Comparison of ENCODE assay signal across 20 cellular contexts in the genomic region with DNA sequence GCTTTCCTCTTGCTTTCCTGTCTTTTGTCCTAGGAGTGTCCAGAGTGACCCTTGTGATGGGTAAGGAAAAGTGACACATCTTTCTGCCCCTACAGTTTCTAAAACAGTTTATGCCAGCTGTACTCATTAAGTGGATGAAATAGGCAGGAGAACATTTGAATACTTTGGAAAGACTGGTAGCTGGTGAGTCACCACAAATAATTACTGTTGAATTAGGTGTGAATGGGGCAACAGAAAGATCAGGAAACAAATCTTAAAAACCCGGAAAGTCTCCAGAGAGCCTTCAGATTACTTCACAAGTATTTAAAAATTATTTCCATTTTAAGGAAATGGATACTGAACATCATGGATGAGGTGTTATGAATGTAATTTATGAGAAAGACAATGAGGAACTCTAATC.
DNase-seq lines count a peak whose midpoint lies in the region; TF ChIP-seq lines count a peak whose summit lies in the region.
"Had no signal": no experiment of that assay in that cellular context is flagged by ENCODE, and none has a peak within 500 bp of the region (broad histone marks: within the 10 kb centered on the region; RNA-seq: fewer than 3 reads in every experiment).

No MANE protein-coding gene starts in this region.

- H3K36me3 Mint-ChIP-seq in Calu3 (ENCODE audit: insufficient read depth, unreplicated experiment): no peaks in the 10 kb centered on the region
- H3K36me3 Mint-ChIP-seq: CD14-positive monocyte; CD8-positive, alpha-beta memory T cell had no signal

- intact Hi-C loops in A673 (cut with micrococcal nuclease; ENCODE audit: unreplicated experiment): no loop called here
- intact Hi-C loops in Calu3 (cut with micrococcal nuclease; ENCODE audit: unreplicated experiment): no loop called here

- no peak overlapping the region for H3K27ac ChIP-seq in A673 (ENCODE audit: low read depth, low read length, poor library complexity, severe bottlenecking)
- H3K27ac ChIP-seq: BLaER1 treated with 17β-estradiol and CSF1 and Interleukin-3, amounts not matched to agents 10 nM and 100 nM had no signal

- H3K4me3 ChIP-seq in A673 (ENCODE audit: low read depth, low read length, poor library complexity, severe bottlenecking): no peak overlapping the region
- no peak overlapping the region for H3K4me3 ChIP-seq in epithelial cell of esophagus (ENCODE audit: low read length)
- H3K4me3 ChIP-seq: BLaER1 treated with 17β-estradiol and CSF1 and Interleukin-3, amounts not matched to agents 10 nM and 100 nM; GM12878; HAP-1 had no signal

- H3K9me3 ChIP-seq in A673 (ENCODE audit: low read depth, low read length, poor library complexity, severe bottlenecking): no peaks in the 10 kb centered on the region
- H3K9me3 ChIP-seq: BE2C; BLaER1 treated with 17β-estradiol and CSF1 and Interleukin-3, amounts not matched to agents 10 nM and 100 nM; HAP-1 had no signal

- H3K27me3 Mint-ChIP-seq in Calu3 (ENCODE audit: unreplicated experiment): peaks cover 100% of the 10 kb centered on the region

- H3K27me3 ChIP-seq in A673 (replicated peaks; ENCODE audit: insufficient read depth, low read depth, low read length, poor library complexity): peaks cover 7% of the 10 kb centered on the region
- H3K27me3 ChIP-seq: BE2C; BLaER1 treated with 17β-estradiol and CSF1 and Interleukin-3, amounts not matched to agents 10 nM and 100 nM had no signal

- peak; percentile 92 for DNase-seq in A673 (ENCODE audit: low spot score)
- peak; percentile 2 for DNase-seq in NCI-H69 (lab: John Stamatoyannopoulos, UW)
- DNase-seq in epithelial cell of esophagus (ENCODE audit: low read depth): peak; percentile 23
- DNase-seq in renal cortical epithelial cell (ENCODE audit: low read depth): peak; percentile 53
- DNase-seq in Calu3: no peak
- no peak for DNase-seq in middle frontal gyrus (ENCODE audit: extremely low spot score, low spot score)
- no peak for DNase-seq in AG08395 (ENCODE audit: low spot score)
- DNase-seq: AML-193; BE2C; CD4-positive, alpha-beta T cell; CD8-positive, alpha-beta memory T cell; DMS79; EL; GDM1; GOT3; HFFc6 had no signal

- no peak overlapping the region for H3K4me3 Mint-ChIP-seq in Calu3 (ENCODE audit: low read depth, unreplicated experiment)
- H3K4me3 Mint-ChIP-seq: CD14-positive monocyte; CD4-positive, alpha-beta T cell; CD8-positive, alpha-beta memory T cell; HFFc6 had no signal

- H3K4me1 ChIP-seq in A673 (ENCODE audit: insufficient read depth, low read length, poor library complexity, severe bottlenecking): peaks cover 35% of the 10 kb centered on the region
- H3K4me1 ChIP-seq: BLaER1 treated with 17β-estradiol and CSF1 and Interleukin-3, amounts not matched to agents 10 nM and 100 nM; HAP-1 had no signal

- POLR2A ChIA-PET in A673 (lab: Charles Lee; ENCODE audit: low non-redundant PET): no interaction called here

- H3K9me3 Mint-ChIP-seq in Calu3 (ENCODE audit: low read depth, unreplicated experiment): no peaks in the 10 kb centered on the region
- H3K9me3 Mint-ChIP-seq: CD4-positive, alpha-beta T cell; CD8-positive, alpha-beta memory T cell; HFFc6 had no signal

- no TSS peak for BruUV-seq in A673 (replicated peaks; lab: Mats Ljungman, UMichigan)
- no TSS peak for BruUV-seq in Calu3 (replicated peaks; lab: Mats Ljungman, UMichigan)

- H3K27ac Mint-ChIP-seq in Calu3 (ENCODE audit: unreplicated experiment): no peak overlapping the region
- H3K27ac Mint-ChIP-seq: CD14-positive monocyte; CD4-positive, alpha-beta T cell; CD8-positive, alpha-beta memory T cell; HFFc6 had no signal

- no peaks in the 10 kb centered on the region for H3K4me1 Mint-ChIP-seq in Calu3 (ENCODE audit: low read depth, unreplicated experiment)
- H3K4me1 Mint-ChIP-seq: CD14-positive monocyte; CD8-positive, alpha-beta memory T cell had no signal

- TF ChIP-seq CTCF in A673 (conservative IDR thresholded peaks at IDR 0.05; ENCODE audit: low read depth, low read length) (no peak), epithelial cell of esophagus (IDR thresholded peaks at IDR 0.05; ENCODE audit: insufficient read depth, low read depth, low read length, missing control alignments) (no peak), Calu3 (IDR thresholded peaks at IDR 0.05; ENCODE audit: unreplicated experiment) (no peak)

- CTCF ChIA-PET in A673 (lab: Charles Lee) (no interaction called here), Calu3 (lab: Charles Lee) (no interaction called here)

- H3K36me3 ChIP-seq in A673 (ENCODE audit: insufficient read depth, low read length, poor library complexity, severe bottlenecking): no peaks in the 10 kb centered on the region
- H3K36me3 ChIP-seq: BE2C; BLaER1 treated with 17β-estradiol and CSF1 and Interleukin-3, amounts not matched to agents 10 nM and 100 nM; HAP-1 had no signal

Comparison
In these comparisons a context has a peak if more than half of its experiments do, and no peak if none do; other contexts are left out.
1. DNase-seq: peak in A673 (single experiment), NCI-H69 (single experiment), epithelial cell of esophagus (single experiment) and renal cortical epithelial cell (single experiment); none in Calu3 (single experiment), middle frontal gyrus (single experiment) and AG08395 (single experiment).